ENCODE assay signal across 18 cellular contexts in genomic region chr12:29882771-29883315, GRCh38.
A peak's percentile ranks its signal among the peaks of the same experiment; 100 is the strongest.
DNase-seq lines count a peak whose midpoint lies in the region; ATAC-seq lines count a peak whose summit lies in the region.
"Had no signal": no experiment of that assay in that cellular context is flagged by ENCODE, and none has a peak within 500 bp of the region (broad histone marks: within the 10 kb centered on the region; RNA-seq: fewer than 3 reads in every experiment).

No MANE protein-coding gene starts in this region.

- no peak overlapping the region for H2BK5ac ChIP-seq in mesendoderm (ENCODE audit: low read length)

- no peak overlapping the region for H4K5ac ChIP-seq in mesendoderm (ENCODE audit: low read length)

- no peak overlapping the region for H3K4me3 ChIP-seq in HAP-1
- H3K4me3 ChIP-seq in mesendoderm (ENCODE audit: low read length) = no peak overlapping the region
- H3K4me3 ChIP-seq in aorta (ENCODE audit: low read length in 2 of 2) = no peak overlapping the region

- H3K23ac ChIP-seq in mesendoderm (ENCODE audit: low read length) = no peak overlapping the region

- no peak overlapping the region for H2AK5ac ChIP-seq in mesendoderm (ENCODE audit: low read length)

- no peaks in the 10 kb centered on the region for H3K27me3 ChIP-seq in HAP-1 (ENCODE audit: low read depth)
- H3K27me3 ChIP-seq in mesendoderm (ENCODE audit: insufficient read depth, low read length, poor library complexity) = no peaks in the 10 kb centered on the region
- no peaks in the 10 kb centered on the region for H3K27me3 ChIP-seq in aorta (ENCODE audit: control insufficient read depth in 1 of 2, insufficient read depth in 2 of 2, low read length in 1 of 2)

- no peak overlapping the region for H2BK15ac ChIP-seq in mesendoderm (replicated peaks; ENCODE audit: low read depth)

- intact Hi-C loops in aorta (cut with DNase I) = loop anchor here in 1 of 2 donors (5.0 kb wide), 1 partner anchor 96 kb away; no protein-coding TSS in a partner anchor

- WGBS in mesendoderm (ENCODE audit: extremely low coverage, insufficient coverage, low lambda C conversion rate) = no CpG with 5 or more reads among the region's 3 CpGs
- 28 to 31% methylated on average over 3 of the region's 3 CpGs for WGBS in aorta, 2 donors

- H4K8ac ChIP-seq in mesendoderm (ENCODE audit: low read depth, low read length) = no peak overlapping the region

- H3K9me3 ChIP-seq in HAP-1 = peaks cover 2% of the 10 kb centered on the region; the same call in 1 of the 2 replicates
- H3K9me3 ChIP-seq in aorta (ENCODE audit: control insufficient read depth, low read length) = no peaks in the 10 kb centered on the region

- H3K4me1 ChIP-seq in HAP-1 (peaks cover 9% of the 10 kb centered on the region; the same call in 1 of the 2 replicates), mesendoderm (ENCODE audit: control insufficient read depth, low read depth, low read length) (peaks cover 5% of the 10 kb centered on the region), aorta (ENCODE audit: control insufficient read depth in 1 of 2, insufficient read depth in 2 of 2, low read length in 2 of 2) (peaks cover 2 to 9% of the 10 kb centered on the region in 2 donors)

- H3K4me2 ChIP-seq in mesendoderm (ENCODE audit: low read length) = no peak overlapping the region

- H3K79me2 ChIP-seq in mesendoderm (ENCODE audit: control insufficient read depth, insufficient read depth, low read length) = no peaks in the 10 kb centered on the region

- no peak overlapping the region for H3K4ac ChIP-seq in mesendoderm (ENCODE audit: low read depth, low read length)

- no peaks in the 10 kb centered on the region for H3K79me1 ChIP-seq in mesendoderm (ENCODE audit: low read length)

- H3K18ac ChIP-seq in mesendoderm (ENCODE audit: low read length) = peak overlapping the region; percentile 68

- no peak overlapping the region for H3K27ac ChIP-seq in mesendoderm (ENCODE audit: low read depth, low read length)
- H3K27ac ChIP-seq in aorta (ENCODE audit: low read depth in 1 of 2, low read length in 2 of 2) = peak overlapping the region in 1 of 2 donors; percentile 43
- H3K27ac ChIP-seq: 22Rv1 had no signal

- H3K36me3 ChIP-seq in HAP-1 (replicated peaks) = no peaks in the 10 kb centered on the region
- no peaks in the 10 kb centered on the region for H3K36me3 ChIP-seq in mesendoderm (ENCODE audit: control insufficient read depth, insufficient read depth, low read length)
- H3K36me3 ChIP-seq in aorta (ENCODE audit: control insufficient read depth in 1 of 2, insufficient read depth in 2 of 2, low read length in 1 of 2) = no peaks in the 10 kb centered on the region

- in situ Hi-C loops in HAP-1 (cut with MboI; ENCODE audit: low sequenced_read_pairs) = no loop called here

- DNase-seq in NCI-H2171 treated with DMSO at 0.1 percent for 48 hours (lab: John Stamatoyannopoulos, UW) (peak; percentile 10), NCI-H2171 (lab: John Stamatoyannopoulos, UW) (no peak), HAP-1 (ENCODE audit: low spot score in 2 of 2) (peak; percentile 30 to 79), NCI-H524 treated with DMSO at 0.1 percent for 48 hours (lab: John Stamatoyannopoulos, UW) (peak; percentile 92), mesendoderm (no peak), aorta (no peak), T-helper 9 cell (no peak)
- DNase-seq: CD4-positive, alpha-beta memory T cell; DND-41; KBM-7; NCI-H1436; NCI-H2029; NCI-H526 treated with DMSO at 0.1 percent for 48 hours; SHP77 had no signal

- no peak overlapping the region for H3K56ac ChIP-seq in mesendoderm (ENCODE audit: low read length)

- H2BK120ac ChIP-seq in mesendoderm (ENCODE audit: low read depth, low read length) = no peak overlapping the region

- no peak for ATAC-seq in GM21423 (IDR thresholded peaks at IDR 0.05; ENCODE audit: unreplicated experiment)
- ATAC-seq in aorta (ENCODE audit: low FRiP score) = no peak
- ATAC-seq: HCT116, Panc1 had no signal

- H3K9ac ChIP-seq in mesendoderm (ENCODE audit: low read length) = no peak overlapping the region

Comparison
In these comparisons a context has a peak if more than half of its experiments do, and no peak if none do; other contexts are left out.
1. DNase-seq: peak in NCI-H2171 treated with DMSO at 0.1 percent for 48 hours (single experiment), HAP-1 (2 of 2) and NCI-H524 treated with DMSO at 0.1 percent for 48 hours (single experiment); none in NCI-H2171 (single experiment), mesendoderm (single experiment), aorta (0 of 2) and T-helper 9 cell (single experiment).